12 cellular contexts compared by ENCODE assay signal in genomic region chr12:56520025-56520810, GRCh38. TPM values are rescaled to one million over a fixed set of nuclear protein-coding genes. Genes with fewer than 3 reads are reported as not detected.
DNase-seq lines count a peak whose midpoint lies in the region; ATAC-seq and TF ChIP-seq lines count a peak whose summit lies in the region.
"Had no signal": no experiment of that assay in that cellular context is flagged by ENCODE, and none has a peak within 500 bp of the region (broad histone marks: within the 10 kb centered on the region; RNA-seq: fewer than 3 reads in every experiment).

No MANE protein-coding gene starts in this region.

- H3K9ac ChIP-seq in SK-N-SH = no peak overlapping the region

- no peak for TF ChIP-seq POLR2A in tibial nerve (IDR thresholded peaks at IDR 0.05)

- H3K4me3 ChIP-seq in SK-N-SH (ENCODE audit: low read depth in 2 of 2, low read length in 1 of 2) (no peak overlapping the region), coronary artery (peak overlapping the region; percentile 75), tibial nerve (peak overlapping the region in 1 of 4 donors; percentile 67)

- no peak overlapping the region for H3K27ac Mint-ChIP-seq in activated T-helper 1 cell treated with anti-CD3 and anti-CD28 coated beads, Interleukin-12 subunit alpha, Interleukin-12 subunit beta, Interleukin-2, Interleukin-4 antibody, amounts not matched to agents 30 ng/mL and 10 ng/mL and 1 ng/mL, durations not matched to agents 14 hours and 24 hours and 36 hours

- TF ChIP-seq CTCF in SK-N-SH (IDR thresholded peaks at IDR 0.05) (no peak), coronary artery (IDR thresholded peaks at IDR 0.05) (no peak), tibial nerve (IDR thresholded peaks at IDR 0.05) (no peak)

- no peaks in the 10 kb centered on the region for H3K27me3 Mint-ChIP-seq in activated T-helper 1 cell treated with anti-CD3 and anti-CD28 coated beads, Interleukin-12 subunit alpha, Interleukin-12 subunit beta, Interleukin-2, Interleukin-4 antibody, amounts not matched to agents 30 ng/mL and 10 ng/mL and 1 ng/mL, durations not matched to agents 14 hours and 24 hours and 36 hours (ENCODE audit: insufficient read depth)

- H3K27me3 ChIP-seq in SK-N-SH (ENCODE audit: insufficient read depth) (no peaks in the 10 kb centered on the region), tibial nerve (no peaks in the 10 kb centered on the region)

- ATAC-seq in SK-N-SH treated with all-trans-retinoic acid at 6 μM for 48 hours (no peak), GM21529 (IDR thresholded peaks at IDR 0.05; ENCODE audit: unreplicated experiment) (no peak)

- WGBS in SK-N-SH (ENCODE audit: low lambda C conversion rate) = 92% methylated on average over 6 of the region's 6 CpGs
- WGBS in tibial nerve, 2 donors = 50 to 70% methylated on average over 6 of the region's 6 CpGs

- CTCF ChIA-PET in SK-N-SH (lab: Yijun Ruan, JAX) = interaction anchor here (0.6 to 3.5 kb wide), 6 partner anchors 9 to 751 kb away, joined by 3 to 18 read pairs (median 3); no protein-coding TSS in a partner anchor

- H4K20me1 ChIP-seq in SK-N-SH (ENCODE audit: insufficient read depth) = no peaks in the 10 kb centered on the region

- no peak for TF ChIP-seq RAD21 in SK-N-SH (IDR thresholded peaks at IDR 0.05; ENCODE audit: low read length)

- H3K9me2 ChIP-seq in SK-N-SH = no peaks in the 10 kb centered on the region

- H3K4me2 ChIP-seq in SK-N-SH = no peak overlapping the region

- H3K9me3 Mint-ChIP-seq in activated T-helper 1 cell treated with anti-CD3 and anti-CD28 coated beads, Interleukin-12 subunit alpha, Interleukin-12 subunit beta, Interleukin-2, Interleukin-4 antibody, amounts not matched to agents 30 ng/mL and 10 ng/mL and 1 ng/mL, durations not matched to agents 14 hours and 24 hours and 36 hours = no peaks in the 10 kb centered on the region

- DNase-seq in SK-N-SH = no peak
- no peak for DNase-seq in coronary artery (ENCODE audit: low spot score)
- peak; percentile 82 to 83 for DNase-seq in lung microvascular endothelial cell (ENCODE audit: low read depth in 2 of 2)
- DNase-seq in tibial nerve (ENCODE audit: low spot score in 2 of 2) = no peak
- DNase-seq in activated T-helper 1 cell treated with anti-CD3 and anti-CD28 coated beads, Interleukin-12 subunit alpha, Interleukin-12 subunit beta, Interleukin-2, Interleukin-4 antibody, amounts not matched to agents 30 ng/mL and 10 ng/mL and 1 ng/mL, durations not matched to agents 14 hours and 24 hours and 36 hours (ENCODE audit: low spot score) = no peak
- no peak for DNase-seq in GM19238 (ENCODE audit: insufficient read length, low spot score)
- DNase-seq: KG1; stimulated activated CD4-positive, alpha-beta T cell treated with anti-CD3 and anti-CD28 coated beads, Interleukin-1b, Interleukin-23, amount 100 ng/mL, for 48 hours; WERI-Rb-1 had no signal

- peaks cover 28% of the 10 kb centered on the region for H3K4me1 Mint-ChIP-seq in activated T-helper 1 cell treated with anti-CD3 and anti-CD28 coated beads, Interleukin-12 subunit alpha, Interleukin-12 subunit beta, Interleukin-2, Interleukin-4 antibody, amounts not matched to agents 30 ng/mL and 10 ng/mL and 1 ng/mL, durations not matched to agents 14 hours and 24 hours and 36 hours (ENCODE audit: low read depth)

- H3K36me3 Mint-ChIP-seq in activated T-helper 1 cell treated with anti-CD3 and anti-CD28 coated beads, Interleukin-12 subunit alpha, Interleukin-12 subunit beta, Interleukin-2, Interleukin-4 antibody, amounts not matched to agents 30 ng/mL and 10 ng/mL and 1 ng/mL, durations not matched to agents 14 hours and 24 hours and 36 hours (ENCODE audit: low read depth) = no peaks in the 10 kb centered on the region

- H3K4me1 ChIP-seq in SK-N-SH (ENCODE audit: control insufficient read depth in 1 of 2, insufficient read depth in 2 of 2, low read depth in 1 of 2, low read length in 1 of 2) (no peaks in the 10 kb centered on the region; a peak in 1 of 4 replicates), tibial nerve (peaks cover 0 to 58% (median 12%) of the 10 kb centered on the region in 4 donors)

- H3K36me3 ChIP-seq in SK-N-SH (replicated peaks in 1 of 2; ENCODE audit: control insufficient read depth in 1 of 2, insufficient read depth in 2 of 2, low read length in 1 of 2) (no peaks in the 10 kb centered on the region), tibial nerve (no peaks in the 10 kb centered on the region)
- H3K36me3 ChIP-seq: WERI-Rb-1 had no signal

- intact Hi-C loops in activated T-helper 1 cell treated with anti-CD3 and anti-CD28 coated beads, Interleukin-12 subunit alpha, Interleukin-12 subunit beta, Interleukin-2, Interleukin-4 antibody, amounts not matched to agents 30 ng/mL and 10 ng/mL and 1 ng/mL, durations not matched to agents 14 hours and 24 hours and 36 hours (cut with micrococcal nuclease) = loop anchor here (2.0 kb wide), 1 partner anchor 109 kb away; no protein-coding TSS in a partner anchor

- no peak overlapping the region for H3K4me3 Mint-ChIP-seq in activated T-helper 1 cell treated with anti-CD3 and anti-CD28 coated beads, Interleukin-12 subunit alpha, Interleukin-12 subunit beta, Interleukin-2, Interleukin-4 antibody, amounts not matched to agents 30 ng/mL and 10 ng/mL and 1 ng/mL, durations not matched to agents 14 hours and 24 hours and 36 hours

- H3K9me3 ChIP-seq in SK-N-SH (no peaks in the 10 kb centered on the region), tibial nerve (no peaks in the 10 kb centered on the region)

- POLR2A ChIA-PET in SK-N-SH (lab: Yijun Ruan, JAX) = no interaction called here

- peak overlapping the region; percentile 74 for H2AFZ ChIP-seq in SK-N-SH (ENCODE audit: low read depth)

- no peak for TF ChIP-seq EP300 in SK-N-SH (IDR thresholded peaks at IDR 0.05; ENCODE audit: borderline replicate concordance in 1 of 2, low read depth in 1 of 2, low read length in 1 of 2)
- TF ChIP-seq EP300 in tibial nerve (IDR thresholded peaks at IDR 0.05) = no peak

- H3F3A ChIP-seq in SK-N-SH (replicated peaks; ENCODE audit: insufficient read depth) = peaks cover 33% of the 10 kb centered on the region

- H3K27ac ChIP-seq in SK-N-SH (ENCODE audit: low read depth in 2 of 2, low read length in 1 of 2) (peak overlapping the region in 1 of 2 experiments; percentile 93; a peak in 1 of 4 replicates), coronary artery (peak overlapping the region; percentile 74 to 90), tibial nerve (peak overlapping the region; percentile 81 to 97 (median 92))
- H3K27ac ChIP-seq: WERI-Rb-1 had no signal

- peaks cover 34% of the 10 kb centered on the region for H3K79me2 ChIP-seq in SK-N-SH (ENCODE audit: insufficient read depth)

TF ChIP-seq in SK-N-SH, 30 proteins besides CTCF, POLR2A, EP300 and RAD21:
- TF ChIP-seq RFX5 (IDR thresholded peaks at IDR 0.05; ENCODE audit: low read length) (no peak), POLR2AphosphoS5 (IDR thresholded peaks at IDR 0.05; ENCODE audit: low read depth, low read length) (no peak)
TF ChIP-seq in SK-N-SH: peak in this region for 0.

TF ChIP-seq in SK-N-SH treated with all-trans-retinoic acid at 6 μM for 48 hours, 23 proteins besides CTCF, POLR2A, EP300 and RAD21 (continues in another document):
- TF ChIP-seq POU6F1 (CRISPR knock-in tag; IDR thresholded peaks at IDR 0.05; ENCODE audit: borderline replicate concordance, low read depth) (no peak), ESRRG (CRISPR knock-in tag; IDR thresholded peaks at IDR 0.05) (no peak), TOX (CRISPR knock-in tag; IDR thresholded peaks at IDR 0.05; ENCODE audit: borderline replicate concordance) (no peak), ISL1 (CRISPR knock-in tag; IDR thresholded peaks at IDR 0.05) (no peak), GLIS3 (CRISPR knock-in tag; IDR thresholded peaks at IDR 0.05) (no peak), TCF4 (CRISPR knock-in tag; IDR thresholded peaks at IDR 0.05; ENCODE audit: borderline replicate concordance) (no peak)

RNA-seq across cellular contexts. Expression of gene RBMS2, which starts 1.4 kb away (rescaled TPM):
- polyA plus RNA-seq in SK-N-SH (2012; rRNA removed) = 8.9 and 12.2 TPM in 2 replicates
- polyA plus RNA-seq in SK-N-SH (2012; cell fraction: cytosol; rRNA removed) = 7.8 and 10.1 TPM in 2 replicates
- 11.6 and 21.9 TPM in 2 replicates for polyA plus RNA-seq in SK-N-SH (2012; cell fraction: nucleus; rRNA removed)
- total RNA-seq in lung microvascular endothelial cell (26.2 and 33.1 TPM in 2 replicates), tibial nerve (10 to 100 TPM; 22.8 to 39.0 (median 31.8) TPM)
- 4.0 and 6.5 TPM in 2 replicates for total RNA-seq in activated T-helper 1 cell treated with anti-CD3 and anti-CD28 coated beads, Interleukin-12 subunit alpha, Interleukin-12 subunit beta, Interleukin-2, Interleukin-4 antibody, amounts not matched to agents 30 ng/mL and 10 ng/mL and 1 ng/mL, durations not matched to agents 14 hours and 24 hours and 36 hours

RNA-seq across cellular contexts. Expression of gene GLS2, which starts 32.3 kb away (rescaled TPM):
- 1.2 and 2.1 TPM in 2 replicates for polyA plus RNA-seq in SK-N-SH (2012; rRNA removed)
- 0.72 and 0.90 TPM in 2 replicates for polyA plus RNA-seq in SK-N-SH (2012; cell fraction: cytosol; rRNA removed)
- 3.1 and 3.4 TPM in 2 replicates for polyA plus RNA-seq in SK-N-SH (2012; cell fraction: nucleus; rRNA removed)
- total RNA-seq in lung microvascular endothelial cell (0.20 TPM in 1 of 2 replicates, not detected in the other), tibial nerve (1 to 10 TPM in 3 of 4 donors, not detected in 1; 2.1 to 3.1 (median 2.1) TPM)
- 1.5 and 2.6 TPM in 2 replicates for total RNA-seq in activated T-helper 1 cell treated with anti-CD3 and anti-CD28 coated beads, Interleukin-12 subunit alpha, Interleukin-12 subunit beta, Interleukin-2, Interleukin-4 antibody, amounts not matched to agents 30 ng/mL and 10 ng/mL and 1 ng/mL, durations not matched to agents 14 hours and 24 hours and 36 hours
- total RNA-seq: H4 had no signal

RNA-seq across cellular contexts. Expression of gene SPRYD4, which starts 51.8 kb away (rescaled TPM):
- polyA plus RNA-seq in SK-N-SH (2012; rRNA removed) = 2.6 and 3.5 TPM in 2 replicates
- polyA plus RNA-seq in SK-N-SH (2012; cell fraction: cytosol; rRNA removed) = 1.8 and 2.3 TPM in 2 replicates
- polyA plus RNA-seq in SK-N-SH (2012; cell fraction: nucleus; rRNA removed) = 5.1 and 7.3 TPM in 2 replicates
- total RNA-seq in lung microvascular endothelial cell = 1.3 and 1.8 TPM in 2 replicates
- total RNA-seq in tibial nerve = 1 to 10 TPM; 2.4 to 3.1 (median 2.8) TPM
- total RNA-seq in activated T-helper 1 cell treated with anti-CD3 and anti-CD28 coated beads, Interleukin-12 subunit alpha, Interleukin-12 subunit beta, Interleukin-2, Interleukin-4 antibody, amounts not matched to agents 30 ng/mL and 10 ng/mL and 1 ng/mL, durations not matched to agents 14 hours and 24 hours and 36 hours = 5.0 and 5.5 TPM in 2 replicates

Comparison
In these comparisons a context has a peak if more than half of its experiments do, and no peak if none do; other contexts are left out.
1. DNase-seq: peak in lung microvascular endothelial cell (2 of 2); none in SK-N-SH (single experiment), coronary artery (single experiment), tibial nerve (0 of 2), activated T-helper 1 cell treated with anti-CD3 and anti-CD28 coated beads, Interleukin-12 subunit alpha, Interleukin-12 subunit beta, Interleukin-2, Interleukin-4 antibody, amounts not matched to agents 30 ng/mL and 10 ng/mL and 1 ng/mL, durations not matched to agents 14 hours and 24 hours and 36 hours (single experiment) and GM19238 (single experiment).